In genomic region chr2:235399895-235400294, GRCh38 we compare ENCODE assay signal across 7 cellular contexts.
"Had no signal": no experiment of that assay in that cellular context is flagged by ENCODE, and none has a peak within 500 bp of the region (broad histone marks: within the 10 kb centered on the region; RNA-seq: fewer than 3 reads in every experiment).

No MANE protein-coding gene starts in this region.

- H3K27ac Mint-ChIP-seq: H9 had no signal

- H3K4me3 ChIP-seq: K562 had no signal

- DNase-seq: GOT3, H9, HCEC 1CT, IMR-90, KG1 had no signal

- H3K4me3 Mint-ChIP-seq: H9 had no signal

- H3K27ac ChIP-seq: HL-60 had no signal

- ATAC-seq: K562 had no signal
